ENCODE assay signal across 8 cellular contexts in the genomic region with DNA sequence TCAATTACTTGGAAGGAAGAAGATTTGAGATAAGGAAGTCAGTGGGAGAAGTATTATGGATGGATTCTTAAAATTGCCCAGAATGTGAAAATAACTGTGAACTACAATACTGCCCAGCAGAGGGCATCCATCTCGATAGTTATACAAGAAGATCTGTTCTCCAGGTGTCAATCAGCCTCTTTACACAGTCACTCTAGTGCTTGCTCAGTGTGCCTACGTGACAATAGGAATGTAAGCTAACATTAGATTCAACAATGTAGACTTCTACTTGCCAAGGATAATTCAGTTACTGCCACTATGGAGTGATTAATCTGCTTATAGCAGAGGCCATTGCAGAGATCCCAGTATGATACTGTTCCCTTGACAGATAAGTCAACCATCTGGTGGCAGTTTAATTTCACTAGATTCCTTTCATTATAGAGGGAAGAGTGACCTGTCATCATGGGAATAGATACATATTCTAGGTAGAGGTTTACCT. TPM values are rescaled to one million over a fixed set of nuclear protein-coding genes. Genes with fewer than 3 reads are reported as not detected.
DNase-seq lines count a peak whose midpoint lies in the region; ATAC-seq and TF ChIP-seq lines count a peak whose summit lies in the region.

No MANE protein-coding gene starts in this region.

- H3K4me2 ChIP-seq in smooth muscle cell: no peak overlapping the region

- TF ChIP-seq CTCF in GM12873 (IDR thresholded peaks at IDR 0.05; ENCODE audit: insufficient read depth, low read depth, low read length, missing control alignments) (peak; percentile 64), heart right ventricle (IDR thresholded peaks at IDR 0.05) (peak; percentile 21 to 66 (median 58)), smooth muscle cell (IDR thresholded peaks at IDR 0.05; ENCODE audit: borderline replicate concordance, insufficient read depth, poor library complexity, severe bottlenecking) (peak; percentile 44)

- H3K4me1 Mint-ChIP-seq in activated T-helper 1 cell treated with anti-CD3 and anti-CD28 coated beads, Interleukin-12 subunit alpha, Interleukin-12 subunit beta, Interleukin-2, Interleukin-4 antibody, amounts not matched to agents 30 ng/mL and 10 ng/mL and 1 ng/mL, durations not matched to agents 14 hours and 24 hours and 36 hours (ENCODE audit: low read depth): peaks cover 16% of the 10 kb centered on the region

- no peaks in the 10 kb centered on the region for H3F3A ChIP-seq in smooth muscle cell (ENCODE audit: low read depth)

- DNase-seq in AG08395 (ENCODE audit: low spot score) (peak; percentile 54), NCI-H510A (lab: John Stamatoyannopoulos, UW) (peak; percentile 63), heart right ventricle (peak in 1 of 2 donors; percentile 29), smooth muscle cell (lab: John Stamatoyannopoulos, UW; ENCODE audit: unreplicated experiment) (no peak)
- DNase-seq in activated T-helper 1 cell treated with anti-CD3 and anti-CD28 coated beads, Interleukin-12 subunit alpha, Interleukin-12 subunit beta, Interleukin-2, Interleukin-4 antibody, amounts not matched to agents 30 ng/mL and 10 ng/mL and 1 ng/mL, durations not matched to agents 14 hours and 24 hours and 36 hours (ENCODE audit: low spot score): peak; percentile 15

- H3K4me3 ChIP-seq in heart right ventricle (no peak overlapping the region), smooth muscle cell (no peak overlapping the region)

- H3K36me3 ChIP-seq in heart right ventricle (no peaks in the 10 kb centered on the region), smooth muscle cell (ENCODE audit: low read depth) (no peaks in the 10 kb centered on the region)

- H3K27me3 Mint-ChIP-seq in activated T-helper 1 cell treated with anti-CD3 and anti-CD28 coated beads, Interleukin-12 subunit alpha, Interleukin-12 subunit beta, Interleukin-2, Interleukin-4 antibody, amounts not matched to agents 30 ng/mL and 10 ng/mL and 1 ng/mL, durations not matched to agents 14 hours and 24 hours and 36 hours (ENCODE audit: insufficient read depth): peaks cover 13% of the 10 kb centered on the region

- H3K4me1 ChIP-seq in heart right ventricle: peaks cover 0 to 3% (median 0%) of the 10 kb centered on the region in 9 donors
- H3K4me1 ChIP-seq in smooth muscle cell (ENCODE audit: low read depth): no peaks in the 10 kb centered on the region

- no peak overlapping the region for H3K4me3 Mint-ChIP-seq in activated T-helper 1 cell treated with anti-CD3 and anti-CD28 coated beads, Interleukin-12 subunit alpha, Interleukin-12 subunit beta, Interleukin-2, Interleukin-4 antibody, amounts not matched to agents 30 ng/mL and 10 ng/mL and 1 ng/mL, durations not matched to agents 14 hours and 24 hours and 36 hours

- WGBS in heart right ventricle, 2 donors: 11 to 14% methylated on average over 2 of the region's 2 CpGs
- WGBS in smooth muscle cell (ENCODE audit: low lambda C conversion rate): 18% methylated on average over 2 of the region's 2 CpGs

- no peaks in the 10 kb centered on the region for H3K36me3 Mint-ChIP-seq in activated T-helper 1 cell treated with anti-CD3 and anti-CD28 coated beads, Interleukin-12 subunit alpha, Interleukin-12 subunit beta, Interleukin-2, Interleukin-4 antibody, amounts not matched to agents 30 ng/mL and 10 ng/mL and 1 ng/mL, durations not matched to agents 14 hours and 24 hours and 36 hours (ENCODE audit: low read depth)

- no peak overlapping the region for H3K27ac Mint-ChIP-seq in activated T-helper 1 cell treated with anti-CD3 and anti-CD28 coated beads, Interleukin-12 subunit alpha, Interleukin-12 subunit beta, Interleukin-2, Interleukin-4 antibody, amounts not matched to agents 30 ng/mL and 10 ng/mL and 1 ng/mL, durations not matched to agents 14 hours and 24 hours and 36 hours

- no peak overlapping the region for H3K9ac ChIP-seq in smooth muscle cell (ENCODE audit: low read depth)

- H3K27me3 ChIP-seq in heart right ventricle (no peaks in the 10 kb centered on the region), smooth muscle cell (ENCODE audit: low read depth) (no peaks in the 10 kb centered on the region)

- H3K9me3 Mint-ChIP-seq in activated T-helper 1 cell treated with anti-CD3 and anti-CD28 coated beads, Interleukin-12 subunit alpha, Interleukin-12 subunit beta, Interleukin-2, Interleukin-4 antibody, amounts not matched to agents 30 ng/mL and 10 ng/mL and 1 ng/mL, durations not matched to agents 14 hours and 24 hours and 36 hours: no peaks in the 10 kb centered on the region

- H3K27ac ChIP-seq in heart right ventricle (no peak overlapping the region), smooth muscle cell (ENCODE audit: low read depth) (no peak overlapping the region)

- no peaks in the 10 kb centered on the region for H3K79me2 ChIP-seq in smooth muscle cell (ENCODE audit: low read depth)

- intact Hi-C loops in activated T-helper 1 cell treated with anti-CD3 and anti-CD28 coated beads, Interleukin-12 subunit alpha, Interleukin-12 subunit beta, Interleukin-2, Interleukin-4 antibody, amounts not matched to agents 30 ng/mL and 10 ng/mL and 1 ng/mL, durations not matched to agents 14 hours and 24 hours and 36 hours (cut with micrococcal nuclease): loop anchor here (1.0 to 5.0 kb wide), 4 partner anchors 169 to 317 kb away; no protein-coding TSS in a partner anchor
- intact Hi-C loops in heart right ventricle (cut with DNase I): loop anchor here in 1 of 10 donors (5.0 kb wide), 1 partner anchor 234 kb away; no protein-coding TSS in a partner anchor

- no peak overlapping the region for H2AFZ ChIP-seq in smooth muscle cell (ENCODE audit: low read depth)

- H3K9me3 ChIP-seq in heart right ventricle (no peaks in the 10 kb centered on the region), smooth muscle cell (replicated peaks; ENCODE audit: low read depth) (no peaks in the 10 kb centered on the region)

- H4K20me1 ChIP-seq in smooth muscle cell (ENCODE audit: low read depth): no peaks in the 10 kb centered on the region

- ATAC-seq in HG03342 (IDR thresholded peaks at IDR 0.05; ENCODE audit: unreplicated experiment): peak; percentile 74
- peak in 3 of 8 donors; percentile 25 to 51 (median 33) for ATAC-seq in heart right ventricle
- ATAC-seq in HG02981 (IDR thresholded peaks at IDR 0.05; ENCODE audit: unreplicated experiment): no peak

RNA-seq across cellular contexts. Expression of gene MAP4K5, which starts 10.6 kb away (rescaled TPM):
- total RNA-seq in activated T-helper 1 cell treated with anti-CD3 and anti-CD28 coated beads, Interleukin-12 subunit alpha, Interleukin-12 subunit beta, Interleukin-2, Interleukin-4 antibody, amounts not matched to agents 30 ng/mL and 10 ng/mL and 1 ng/mL, durations not matched to agents 14 hours and 24 hours and 36 hours: 26.4 and 27.5 TPM in 2 replicates
- total RNA-seq in heart right ventricle (10 to 100 TPM in 8 of 10 donors, 1 to 10 TPM in 2; 7.1 to 19.8 (median 12.1) TPM), smooth muscle cell (101 and 115 TPM in 2 replicates)
- polyA plus RNA-seq in heart right ventricle (1 to 10 TPM; 8.7 to 8.9 TPM), smooth muscle cell (35.4 and 52.7 TPM in 2 replicates)

RNA-seq across cellular contexts. Expression of gene ATL1, which starts 17.0 kb away (rescaled TPM):
- 0.83 and 1.2 TPM in 2 replicates for total RNA-seq in activated T-helper 1 cell treated with anti-CD3 and anti-CD28 coated beads, Interleukin-12 subunit alpha, Interleukin-12 subunit beta, Interleukin-2, Interleukin-4 antibody, amounts not matched to agents 30 ng/mL and 10 ng/mL and 1 ng/mL, durations not matched to agents 14 hours and 24 hours and 36 hours
- total RNA-seq in heart right ventricle (1 to 10 TPM in 4 of 10 donors, under 1 TPM in 6; 0.42 to 2.0 (median 0.86) TPM), smooth muscle cell (1.8 and 2.1 TPM in 2 replicates)
- polyA plus RNA-seq in heart right ventricle (1 to 10 TPM in 1 of 2 donors, under 1 TPM in 1; 0.51 to 1.1 TPM), smooth muscle cell (1.5 and 3.5 TPM in 2 replicates)
